19 cellular contexts compared by ENCODE assay signal in genomic region chr1:10950316-10951172, GRCh38.
"Had no signal": no experiment of that assay in that cellular context is flagged by ENCODE, and none has a peak within 500 bp of the region (broad histone marks: within the 10 kb centered on the region; RNA-seq: fewer than 3 reads in every experiment).

No MANE protein-coding gene starts in this region.

- H3K4me3 Mint-ChIP-seq: activated naive CD4-positive, alpha-beta T cell treated with anti-CD3 and anti-CD28 coated beads, Interleukin-2, amount 50 U/mL, for 24 hours; immature natural killer cell; neural progenitor cell; stimulated activated effector memory CD8-positive, alpha-beta T cell treated with anti-CD3 and anti-CD28 coated beads, Interleukin-12 subunit alpha, Interleukin-12 subunit beta, amount 100 ng/mL, for 72 hours had no signal

- H3K4me1 ChIP-seq: gastrocnemius medialis, neural progenitor cell, sigmoid colon, upper lobe of right lung had no signal

- H3K27ac Mint-ChIP-seq: activated naive CD4-positive, alpha-beta T cell treated with anti-CD3 and anti-CD28 coated beads, Interleukin-2, amount 50 U/mL, for 24 hours; immature natural killer cell; neural progenitor cell; stimulated activated effector memory CD8-positive, alpha-beta T cell treated with anti-CD3 and anti-CD28 coated beads, Interleukin-12 subunit alpha, Interleukin-12 subunit beta, amount 100 ng/mL, for 72 hours had no signal

- H2AFZ ChIP-seq: neural progenitor cell had no signal

- H3K36me3 Mint-ChIP-seq: activated naive CD4-positive, alpha-beta T cell treated with anti-CD3 and anti-CD28 coated beads, Interleukin-2, amount 50 U/mL, for 24 hours; immature natural killer cell; neural progenitor cell; stimulated activated effector memory CD8-positive, alpha-beta T cell treated with anti-CD3 and anti-CD28 coated beads, Interleukin-12 subunit alpha, Interleukin-12 subunit beta, amount 100 ng/mL, for 72 hours had no signal

- H3K27me3 ChIP-seq: gastrocnemius medialis, heart left ventricle, neural progenitor cell, sigmoid colon, stomach, testis, upper lobe of right lung had no signal

- H3K36me3 ChIP-seq: heart left ventricle, neural progenitor cell, sigmoid colon, stomach, upper lobe of right lung, WERI-Rb-1 had no signal

- H3K4me2 ChIP-seq: neural progenitor cell had no signal

- H3K4me3 ChIP-seq: gastrocnemius medialis, heart left ventricle, mucosa of descending colon, neural progenitor cell, sigmoid colon, stomach, testis, upper lobe of right lung had no signal

- ATAC-seq: gastrocnemius medialis; mucosa of descending colon; stimulated activated effector memory CD8-positive, alpha-beta T cell treated with anti-CD3 and anti-CD28 coated beads, Interleukin-12 subunit alpha, Interleukin-12 subunit beta, amount 100 ng/mL, for 72 hours; upper lobe of right lung had no signal

- H3K4me1 Mint-ChIP-seq: activated naive CD4-positive, alpha-beta T cell treated with anti-CD3 and anti-CD28 coated beads, Interleukin-2, amount 50 U/mL, for 24 hours; immature natural killer cell; naive B cell; stimulated activated effector memory CD8-positive, alpha-beta T cell treated with anti-CD3 and anti-CD28 coated beads, Interleukin-12 subunit alpha, Interleukin-12 subunit beta, amount 100 ng/mL, for 72 hours had no signal

- H3K9me3 ChIP-seq: testis, upper lobe of right lung had no signal

- H3K9me3 Mint-ChIP-seq: activated naive CD4-positive, alpha-beta T cell treated with anti-CD3 and anti-CD28 coated beads, Interleukin-2, amount 50 U/mL, for 24 hours; immature natural killer cell; neural progenitor cell; stimulated activated effector memory CD8-positive, alpha-beta T cell treated with anti-CD3 and anti-CD28 coated beads, Interleukin-12 subunit alpha, Interleukin-12 subunit beta, amount 100 ng/mL, for 72 hours had no signal

- H3K9ac ChIP-seq: neural progenitor cell had no signal

- DNase-seq: activated CD4-positive, alpha-beta T cell treated with anti-CD3 and anti-CD28 coated beads for 1 hour; activated gamma-delta T cell; gastrocnemius medialis; heart left ventricle; immature natural killer cell; mesenchymal stem cell; mucosa of descending colon; naive B cell; sigmoid colon; stimulated activated CD4-positive, alpha-beta T cell treated with anti-CD3 and anti-CD28 coated beads, Interleukin-4, amount 100 ng/mL, for 24 hours; stomach; SW 1271; T-helper 2 cell; testis; upper lobe of right lung had no signal

- H3K27ac ChIP-seq: heart left ventricle, neural progenitor cell, sigmoid colon, stomach, testis, upper lobe of right lung, WERI-Rb-1 had no signal
